25 cellular contexts compared by ENCODE assay signal in the genomic region with DNA sequence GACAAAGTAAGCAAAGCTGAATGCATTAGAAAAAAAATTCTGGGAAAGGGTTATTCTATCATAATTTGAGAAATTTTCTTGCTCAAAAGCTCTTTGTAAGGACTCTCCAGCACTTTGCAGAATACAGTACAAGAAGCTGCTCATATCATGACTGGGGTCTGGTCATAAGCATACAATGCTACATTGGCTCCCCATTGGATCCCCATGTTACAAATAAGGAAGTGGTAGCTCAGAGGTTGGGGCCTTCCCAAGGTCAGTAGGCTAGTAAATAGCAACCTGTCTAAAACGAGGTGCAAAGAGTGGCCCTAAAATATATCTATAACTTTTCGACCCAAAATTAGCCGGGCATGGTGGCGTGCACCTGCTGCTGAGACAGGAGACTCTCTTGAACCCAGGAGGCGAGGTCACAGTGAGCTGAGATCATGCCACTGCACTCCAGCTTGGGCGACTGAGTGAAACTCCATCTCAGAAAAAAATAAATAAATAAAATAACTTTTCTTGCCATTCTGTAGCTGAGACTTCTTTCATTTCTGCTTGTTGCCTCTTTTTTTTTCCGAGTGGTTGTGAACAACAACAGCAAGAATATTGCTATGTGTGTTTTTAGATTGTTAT. TPM values are rescaled to one million over a fixed set of nuclear protein-coding genes. Genes with fewer than 3 reads are reported as not detected.
"Had no signal": no experiment of that assay in that cellular context is flagged by ENCODE, and none has a peak within 500 bp of the region (broad histone marks: within the 10 kb centered on the region; RNA-seq: fewer than 3 reads in every experiment).

No MANE protein-coding gene starts in this region.

- ATAC-seq: activated CD4-positive, CD25-positive, alpha-beta regulatory T cell treated with anti-CD3 and anti-CD28 coated beads, Interleukin-2, amount 50 U/mL, for 24 hours; activated CD8-positive, alpha-beta T cell treated with anti-CD3 and anti-CD28 coated beads for 36 hours; activated T-cell treated with anti-CD3 and anti-CD28 coated beads, Interleukin-2, amount 50 U/mL, for 72 hours; PC-3 had no signal

- H3K36me3 Mint-ChIP-seq: activated naive CD4-positive, alpha-beta T cell treated with anti-CD3 and anti-CD28 coated beads, Interleukin-2, amount 10 ng/mL, durations not matched to agents 7 days and 5 days; activated naive CD8-positive, alpha-beta T cell treated with anti-CD3 and anti-CD28 coated beads for 36 hours had no signal

- H3K27ac Mint-ChIP-seq: activated CD8-positive, alpha-beta T cell treated with anti-CD3 and anti-CD28 coated beads for 36 hours; activated naive CD4-positive, alpha-beta T cell treated with anti-CD3 and anti-CD28 coated beads, Interleukin-2, amount 10 ng/mL, durations not matched to agents 7 days and 5 days; activated naive CD8-positive, alpha-beta T cell treated with anti-CD3 and anti-CD28 coated beads for 36 hours; activated T-cell treated with anti-CD3 and anti-CD28 coated beads, Interleukin-2, amount 50 U/mL, for 72 hours; activated T-helper 2 cell treated with anti-CD3 and anti-CD28 coated beads, Interferon-gamma antibody, Interleukin-2, Interleukin-4, amounts not matched to agents 10 μg/mL and 5 μg/mL and 100 μg/mL, durations not matched to agents 14 hours and 24 hours and 36 hours; T-helper 1 cell treated with Interleukin-12 subunit alpha and Interleukin-12 subunit beta and Interleukin-4 antibody, amounts not matched to agents 30 μg/mL and 1 μg/mL, for 36 hours had no signal

- H3K9me3 Mint-ChIP-seq: activated CD8-positive, alpha-beta T cell treated with anti-CD3 and anti-CD28 coated beads for 36 hours; activated naive CD4-positive, alpha-beta T cell treated with anti-CD3 and anti-CD28 coated beads, Interleukin-2, amount 10 ng/mL, durations not matched to agents 7 days and 5 days; activated naive CD8-positive, alpha-beta T cell treated with anti-CD3 and anti-CD28 coated beads for 36 hours; activated T-cell treated with anti-CD3 and anti-CD28 coated beads, Interleukin-2, amount 50 U/mL, for 72 hours; activated T-helper 2 cell treated with anti-CD3 and anti-CD28 coated beads, Interferon-gamma antibody, Interleukin-2, Interleukin-4, amounts not matched to agents 10 μg/mL and 5 μg/mL and 100 μg/mL, durations not matched to agents 14 hours and 24 hours and 36 hours; T-helper 1 cell treated with Interleukin-12 subunit alpha and Interleukin-12 subunit beta and Interleukin-4 antibody, amounts not matched to agents 30 μg/mL and 1 μg/mL, for 36 hours had no signal

- H3K4me3 Mint-ChIP-seq: activated CD8-positive, alpha-beta T cell treated with anti-CD3 and anti-CD28 coated beads for 36 hours; activated naive CD4-positive, alpha-beta T cell treated with anti-CD3 and anti-CD28 coated beads, Interleukin-2, amount 10 ng/mL, durations not matched to agents 7 days and 5 days; activated naive CD8-positive, alpha-beta T cell treated with anti-CD3 and anti-CD28 coated beads for 36 hours; activated T-cell treated with anti-CD3 and anti-CD28 coated beads, Interleukin-2, amount 50 U/mL, for 72 hours; T-helper 1 cell treated with Interleukin-12 subunit alpha and Interleukin-12 subunit beta and Interleukin-4 antibody, amounts not matched to agents 30 μg/mL and 1 μg/mL, for 36 hours had no signal

- DNase-seq: activated CD4-positive, alpha-beta T cell treated with anti-CD3 and anti-CD28 coated beads for 4 hours; activated CD8-positive, alpha-beta memory T cell treated with anti-CD3 and anti-CD28 coated beads, Interleukin-2, amount 50 U/mL, for 4 hours; activated CD8-positive, alpha-beta T cell treated with anti-CD3 and anti-CD28 coated beads for 36 hours; activated gamma-delta T cell treated with Interleukin-2 at 50 U/mL for 16 hours; activated naive CD4-positive, alpha-beta T cell treated with anti-CD3 and anti-CD28 coated beads, Interleukin-2, amount 10 ng/mL, durations not matched to agents 7 days and 5 days; activated naive CD8-positive, alpha-beta T cell treated with anti-CD3 and anti-CD28 coated beads for 36 hours; activated T-cell treated with anti-CD3 and anti-CD28 coated beads, Interleukin-2, amount 50 U/mL, for 72 hours; anterior cingulate cortex; cerebellar nuclear complex; MM.1S; NCI-H1092 treated with DMSO at 0.1 percent for 48 hours; NCI-H1417 treated with DMSO at 0.1 percent for 48 hours; NCI-H1694; NCI-H2029; NCI-H2107; NCI-H345; NCI-H510A; NCI-H526 treated with DMSO at 0.1 percent for 48 hours; PC-3; SHP77 treated with DMSO at 0.1 percent for 48 hours had no signal

RNA-seq across cellular contexts. Expression of gene CDX2, which starts 10.1 kb away (rescaled TPM):
- total RNA-seq: activated CD8-positive, alpha-beta T cell treated with anti-CD3 and anti-CD28 coated beads for 36 hours; activated naive CD8-positive, alpha-beta T cell treated with anti-CD3 and anti-CD28 coated beads for 36 hours; activated T-cell treated with anti-CD3 and anti-CD28 coated beads, Interleukin-2, amount 50 U/mL, for 72 hours; activated T-helper 2 cell treated with anti-CD3 and anti-CD28 coated beads, Interferon-gamma antibody, Interleukin-2, Interleukin-4, amounts not matched to agents 10 μg/mL and 5 μg/mL and 100 μg/mL, durations not matched to agents 14 hours and 24 hours and 36 hours; cardiac septum had no signal

RNA-seq across cellular contexts. Expression of gene URAD, which starts 29.5 kb away (rescaled TPM):
- total RNA-seq: activated CD8-positive, alpha-beta T cell treated with anti-CD3 and anti-CD28 coated beads for 36 hours; activated naive CD8-positive, alpha-beta T cell treated with anti-CD3 and anti-CD28 coated beads for 36 hours; activated T-cell treated with anti-CD3 and anti-CD28 coated beads, Interleukin-2, amount 50 U/mL, for 72 hours; activated T-helper 2 cell treated with anti-CD3 and anti-CD28 coated beads, Interferon-gamma antibody, Interleukin-2, Interleukin-4, amounts not matched to agents 10 μg/mL and 5 μg/mL and 100 μg/mL, durations not matched to agents 14 hours and 24 hours and 36 hours; cardiac septum; PC-3; SK-MEL-5 had no signal

RNA-seq across cellular contexts. Expression of gene PDX1, which starts 39.2 kb away (rescaled TPM):
- total RNA-seq: activated CD8-positive, alpha-beta T cell treated with anti-CD3 and anti-CD28 coated beads for 36 hours; activated naive CD8-positive, alpha-beta T cell treated with anti-CD3 and anti-CD28 coated beads for 36 hours; activated T-cell treated with anti-CD3 and anti-CD28 coated beads, Interleukin-2, amount 50 U/mL, for 72 hours; activated T-helper 2 cell treated with anti-CD3 and anti-CD28 coated beads, Interferon-gamma antibody, Interleukin-2, Interleukin-4, amounts not matched to agents 10 μg/mL and 5 μg/mL and 100 μg/mL, durations not matched to agents 14 hours and 24 hours and 36 hours; cardiac septum; PC-3; SK-MEL-5 had no signal
